27 cellular contexts compared by ENCODE assay signal in genomic region chr1:218431476-218431875, GRCh38.
"Had no signal": no experiment of that assay in that cellular context is flagged by ENCODE, and none has a peak within 500 bp of the region (broad histone marks: within the 10 kb centered on the region; RNA-seq: fewer than 3 reads in every experiment).

No MANE protein-coding gene starts in this region.

- H3K27ac ChIP-seq: coronary artery, foreskin keratinocyte, gastroesophageal sphincter, lower lobe of right lung, neural progenitor cell, parathyroid adenoma, right atrium auricular region, stomach, thyroid gland, vagina had no signal

- H2AFZ ChIP-seq: neural progenitor cell, parathyroid adenoma had no signal

- ATAC-seq: foreskin keratinocyte; gastroesophageal sphincter; left colon; lower lobe of right lung; natural killer cell treated with Interleukin-12 subunit alpha and Interleukin-12 subunit beta and Interleukin-15 and Interleukin-18, amount 100 ng/mL, for 72 hours; sciatic nerve; stimulated activated effector memory CD8-positive, alpha-beta T cell treated with anti-CD3 and anti-CD28 coated beads, Interleukin-12 subunit alpha, Interleukin-12 subunit beta, amount 100 ng/mL, for 72 hours had no signal

- H3K9ac ChIP-seq: neural progenitor cell, parathyroid adenoma had no signal

- H3K4me1 ChIP-seq: lower lobe of right lung, neural progenitor cell, parathyroid adenoma, right atrium auricular region, stomach, thyroid gland, vagina had no signal

- H3K9me3 Mint-ChIP-seq: naive B cell; stimulated activated effector memory CD8-positive, alpha-beta T cell treated with anti-CD3 and anti-CD28 coated beads, Interleukin-12 subunit alpha, Interleukin-12 subunit beta, amount 100 ng/mL, for 72 hours had no signal

- H3K4me2 ChIP-seq: neural progenitor cell had no signal

- H3K4me1 Mint-ChIP-seq: immature natural killer cell; stimulated activated effector memory CD8-positive, alpha-beta T cell treated with anti-CD3 and anti-CD28 coated beads, Interleukin-12 subunit alpha, Interleukin-12 subunit beta, amount 100 ng/mL, for 72 hours had no signal

- H3K79me2 ChIP-seq: parathyroid adenoma had no signal

- H3K9me3 ChIP-seq: esophagus muscularis mucosa, gastroesophageal sphincter, lower lobe of right lung, right atrium auricular region, stomach, thyroid gland, vagina had no signal

- H3K27ac Mint-ChIP-seq: immature natural killer cell; naive B cell; natural killer cell treated with Interleukin-12 subunit alpha and Interleukin-12 subunit beta and Interleukin-15 and Interleukin-18, amount 100 ng/mL, for 72 hours; neural progenitor cell; progenitor cell of endocrine pancreas; stimulated activated effector memory CD8-positive, alpha-beta T cell treated with anti-CD3 and anti-CD28 coated beads, Interleukin-12 subunit alpha, Interleukin-12 subunit beta, amount 100 ng/mL, for 72 hours had no signal

- H3K27me3 ChIP-seq: esophagus muscularis mucosa, foreskin keratinocyte, gastroesophageal sphincter, heart right ventricle, neural progenitor cell, right atrium auricular region, stomach, thyroid gland, vagina had no signal

- DNase-seq: effector memory CD4-positive, alpha-beta T cell; foreskin keratinocyte; hippocampal formation; immature natural killer cell; islet precursor cell; kidney glomerular epithelial cell; left colon; left ventricle myocardium superior; lower lobe of right lung; naive B cell; stimulated activated CD4-positive, alpha-beta T cell treated with anti-CD3 and anti-CD28 coated beads, Interleukin-2, amount 100 ng/mL, for 24 hours; stimulated activated CD4-positive, alpha-beta T cell treated with anti-CD3 and anti-CD28 coated beads, Interleukin-4, amount 100 ng/mL, for 24 hours; stimulated activated naive CD4-positive, alpha-beta T cell treated with Interleukin-2 at 50 U/mL for 16 hours; stomach; thyroid gland had no signal

- H3K27me3 Mint-ChIP-seq: natural killer cell treated with Interleukin-12 subunit alpha and Interleukin-12 subunit beta and Interleukin-15 and Interleukin-18, amount 100 ng/mL, for 72 hours; progenitor cell of endocrine pancreas had no signal

- H3K36me3 Mint-ChIP-seq: immature natural killer cell; natural killer cell treated with Interleukin-12 subunit alpha and Interleukin-12 subunit beta and Interleukin-15 and Interleukin-18, amount 100 ng/mL, for 72 hours; neural progenitor cell; stimulated activated effector memory CD8-positive, alpha-beta T cell treated with anti-CD3 and anti-CD28 coated beads, Interleukin-12 subunit alpha, Interleukin-12 subunit beta, amount 100 ng/mL, for 72 hours had no signal

- H3K36me3 ChIP-seq: gastroesophageal sphincter, neural progenitor cell, right atrium auricular region, stomach, thyroid gland had no signal

- H3K4me3 Mint-ChIP-seq: immature natural killer cell; naive B cell; natural killer cell treated with Interleukin-12 subunit alpha and Interleukin-12 subunit beta and Interleukin-15 and Interleukin-18, amount 100 ng/mL, for 72 hours; neural progenitor cell; stimulated activated effector memory CD8-positive, alpha-beta T cell treated with anti-CD3 and anti-CD28 coated beads, Interleukin-12 subunit alpha, Interleukin-12 subunit beta, amount 100 ng/mL, for 72 hours had no signal

- H3K4me3 ChIP-seq: coronary artery, esophagus muscularis mucosa, gastroesophageal sphincter, heart right ventricle, lower lobe of right lung, neural progenitor cell, right atrium auricular region, stomach, thyroid gland, vagina had no signal
